ENCODE assay signal across 1 cellular context in the genomic region with DNA sequence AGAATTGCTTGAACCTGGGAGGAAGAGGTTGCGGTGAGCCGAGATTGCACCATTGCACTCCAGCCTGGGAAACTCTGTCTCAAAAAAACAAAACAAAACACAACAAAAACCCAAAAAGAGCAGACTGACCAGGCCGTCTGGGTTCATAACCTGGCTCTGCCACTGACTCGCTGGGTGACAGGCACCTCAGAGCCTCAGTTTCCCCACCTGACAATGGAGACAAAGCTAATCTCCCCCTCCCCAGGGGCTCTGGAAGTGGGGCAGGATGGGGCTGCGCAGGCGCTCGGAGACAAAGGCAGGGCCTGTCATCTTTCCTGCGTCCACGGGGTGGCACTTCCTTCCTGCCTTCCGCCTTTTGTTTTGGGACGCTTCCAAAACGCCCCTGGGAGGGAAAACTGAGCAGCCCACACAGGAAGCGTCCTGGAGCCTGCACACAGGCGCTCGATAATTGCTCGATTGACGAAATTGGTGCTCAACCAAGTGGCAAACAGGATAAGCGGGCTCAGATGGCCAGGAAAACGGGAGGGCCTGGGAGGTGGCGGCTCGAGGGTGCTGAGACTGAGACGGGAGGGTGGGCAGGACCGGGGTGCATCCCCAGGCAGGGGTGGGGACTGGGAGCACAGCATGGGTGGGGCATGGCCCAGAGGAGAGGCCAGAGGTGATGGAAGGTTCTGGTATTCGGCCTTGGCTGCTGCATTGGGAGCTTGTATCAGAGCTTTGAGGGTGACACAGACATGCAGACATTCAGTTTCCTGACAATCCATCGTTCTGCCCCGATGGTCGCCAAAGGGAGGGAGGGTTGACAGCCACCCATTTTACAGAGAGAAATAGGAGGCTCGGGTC.
A peak's percentile ranks its signal among the peaks of the same experiment; 100 is the strongest.
TF ChIP-seq lines count a peak whose summit lies in the region.

No MANE protein-coding gene starts in this region.

TF ChIP-seq in K562, 482 proteins besides CTCF, POLR2A, EP300 and RAD21 (continued from another document):
- TF ChIP-seq, protein P1, sequence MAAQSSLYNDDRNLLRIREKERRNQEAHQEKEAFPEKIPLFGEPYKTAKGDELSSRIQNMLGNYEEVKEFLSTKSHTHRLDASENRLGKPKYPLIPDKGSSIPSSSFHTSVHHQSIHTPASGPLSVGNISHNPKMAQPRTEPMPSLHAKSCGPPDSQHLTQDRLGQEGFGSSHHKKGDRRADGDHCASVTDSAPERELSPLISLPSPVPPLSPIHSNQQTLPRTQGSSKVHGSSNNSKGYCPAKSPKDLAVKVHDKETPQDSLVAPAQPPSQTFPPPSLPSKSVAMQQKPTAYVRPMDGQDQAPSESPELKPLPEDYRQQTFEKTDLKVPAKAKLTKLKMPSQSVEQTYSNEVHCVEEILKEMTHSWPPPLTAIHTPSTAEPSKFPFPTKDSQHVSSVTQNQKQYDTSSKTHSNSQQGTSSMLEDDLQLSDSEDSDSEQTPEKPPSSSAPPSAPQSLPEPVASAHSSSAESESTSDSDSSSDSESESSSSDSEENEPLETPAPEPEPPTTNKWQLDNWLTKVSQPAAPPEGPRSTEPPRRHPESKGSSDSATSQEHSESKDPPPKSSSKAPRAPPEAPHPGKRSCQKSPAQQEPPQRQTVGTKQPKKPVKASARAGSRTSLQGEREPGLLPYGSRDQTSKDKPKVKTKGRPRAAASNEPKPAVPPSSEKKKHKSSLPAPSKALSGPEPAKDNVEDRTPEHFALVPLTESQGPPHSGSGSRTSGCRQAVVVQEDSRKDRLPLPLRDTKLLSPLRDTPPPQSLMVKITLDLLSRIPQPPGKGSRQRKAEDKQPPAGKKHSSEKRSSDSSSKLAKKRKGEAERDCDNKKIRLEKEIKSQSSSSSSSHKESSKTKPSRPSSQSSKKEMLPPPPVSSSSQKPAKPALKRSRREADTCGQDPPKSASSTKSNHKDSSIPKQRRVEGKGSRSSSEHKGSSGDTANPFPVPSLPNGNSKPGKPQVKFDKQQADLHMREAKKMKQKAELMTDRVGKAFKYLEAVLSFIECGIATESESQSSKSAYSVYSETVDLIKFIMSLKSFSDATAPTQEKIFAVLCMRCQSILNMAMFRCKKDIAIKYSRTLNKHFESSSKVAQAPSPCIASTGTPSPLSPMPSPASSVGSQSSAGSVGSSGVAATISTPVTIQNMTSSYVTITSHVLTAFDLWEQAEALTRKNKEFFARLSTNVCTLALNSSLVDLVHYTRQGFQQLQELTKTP (IDR thresholded peaks at IDR 0.05; ENCODE audit: low read depth in 1 of 2, partially characterized antibody in 2 of 2), result peak in 1 of 2 experiments; percentile 22
- peak; percentile 49 for TF ChIP-seq SMAD1 (IDR thresholded peaks at IDR 0.05; ENCODE audit: low read depth, low read length, partially characterized antibody)
- no peak for TF ChIP-seq ZNF311 (CRISPR knock-in tag; IDR thresholded peaks at IDR 0.05)
- peak; percentile 88 for TF ChIP-seq ETV1 (tag; conservative IDR thresholded peaks at IDR 0.05; ENCODE audit: low read depth)
- TF ChIP-seq, protein P2, sequence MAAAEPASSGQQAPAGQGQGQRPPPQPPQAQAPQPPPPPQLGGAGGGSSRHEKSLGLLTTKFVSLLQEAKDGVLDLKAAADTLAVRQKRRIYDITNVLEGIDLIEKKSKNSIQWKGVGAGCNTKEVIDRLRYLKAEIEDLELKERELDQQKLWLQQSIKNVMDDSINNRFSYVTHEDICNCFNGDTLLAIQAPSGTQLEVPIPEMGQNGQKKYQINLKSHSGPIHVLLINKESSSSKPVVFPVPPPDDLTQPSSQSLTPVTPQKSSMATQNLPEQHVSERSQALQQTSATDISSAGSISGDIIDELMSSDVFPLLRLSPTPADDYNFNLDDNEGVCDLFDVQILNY (CRISPR knock-in tag; IDR thresholded peaks at IDR 0.05), result no peak
- no peak for TF ChIP-seq DMBX1 (CRISPR knock-in tag; IDR thresholded peaks at IDR 0.05; ENCODE audit: borderline replicate concordance)
- TF ChIP-seq, protein P3, sequence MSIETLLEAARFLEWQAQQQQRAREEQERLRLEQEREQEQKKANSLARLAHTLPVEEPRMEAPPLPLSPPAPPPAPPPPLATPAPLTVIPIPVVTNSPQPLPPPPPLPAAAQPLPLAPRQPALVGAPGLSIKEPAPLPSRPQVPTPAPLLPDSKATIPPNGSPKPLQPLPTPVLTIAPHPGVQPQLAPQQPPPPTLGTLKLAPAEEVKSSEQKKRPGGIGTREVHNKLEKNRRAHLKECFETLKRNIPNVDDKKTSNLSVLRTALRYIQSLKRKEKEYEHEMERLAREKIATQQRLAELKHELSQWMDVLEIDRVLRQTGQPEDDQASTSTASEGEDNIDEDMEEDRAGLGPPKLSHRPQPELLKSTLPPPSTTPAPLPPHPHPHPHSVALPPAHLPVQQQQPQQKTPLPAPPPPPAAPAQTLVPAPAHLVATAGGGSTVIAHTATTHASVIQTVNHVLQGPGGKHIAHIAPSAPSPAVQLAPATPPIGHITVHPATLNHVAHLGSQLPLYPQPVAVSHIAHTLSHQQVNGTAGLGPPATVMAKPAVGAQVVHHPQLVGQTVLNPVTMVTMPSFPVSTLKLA (conservative IDR thresholded peaks at IDR 0.05), result peak in 1 of 2 experiments; percentile 46; a peak in 2 of 4 replicates
- peak; percentile 94 to 95 for TF ChIP-seq NRF1 (conservative IDR thresholded peaks at IDR 0.05 in 1 of 2, IDR thresholded peaks at IDR 0.05 in 1 of 2)
- TF ChIP-seq, protein P4, sequence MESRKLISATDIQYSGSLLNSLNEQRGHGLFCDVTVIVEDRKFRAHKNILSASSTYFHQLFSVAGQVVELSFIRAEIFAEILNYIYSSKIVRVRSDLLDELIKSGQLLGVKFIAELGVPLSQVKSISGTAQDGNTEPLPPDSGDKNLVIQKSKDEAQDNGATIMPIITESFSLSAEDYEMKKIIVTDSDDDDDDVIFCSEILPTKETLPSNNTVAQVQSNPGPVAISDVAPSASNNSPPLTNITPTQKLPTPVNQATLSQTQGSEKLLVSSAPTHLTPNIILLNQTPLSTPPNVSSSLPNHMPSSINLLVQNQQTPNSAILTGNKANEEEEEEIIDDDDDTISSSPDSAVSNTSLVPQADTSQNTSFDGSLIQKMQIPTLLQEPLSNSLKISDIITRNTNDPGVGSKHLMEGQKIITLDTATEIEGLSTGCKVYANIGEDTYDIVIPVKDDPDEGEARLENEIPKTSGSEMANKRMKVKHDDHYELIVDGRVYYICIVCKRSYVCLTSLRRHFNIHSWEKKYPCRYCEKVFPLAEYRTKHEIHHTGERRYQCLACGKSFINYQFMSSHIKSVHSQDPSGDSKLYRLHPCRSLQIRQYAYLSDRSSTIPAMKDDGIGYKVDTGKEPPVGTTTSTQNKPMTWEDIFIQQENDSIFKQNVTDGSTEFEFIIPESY (CRISPR knock-in tag; IDR thresholded peaks at IDR 0.05), result peak; percentile 78
- TF ChIP-seq ARID2 (IDR thresholded peaks at IDR 0.05), result peak; percentile 76
- TF ChIP-seq FOXK1 (CRISPR knock-in tag; IDR thresholded peaks at IDR 0.05; ENCODE audit: borderline replicate concordance), result no peak
- TF ChIP-seq CXXC5 (CRISPR knock-in tag; IDR thresholded peaks at IDR 0.05), result peak; percentile 57; the same call in 1 of the 2 replicates
- no peak for TF ChIP-seq ETS2 (tag; IDR thresholded peaks at IDR 0.05; ENCODE audit: borderline replicate concordance, poor library complexity, severe bottlenecking)
- TF ChIP-seq, protein P5, sequence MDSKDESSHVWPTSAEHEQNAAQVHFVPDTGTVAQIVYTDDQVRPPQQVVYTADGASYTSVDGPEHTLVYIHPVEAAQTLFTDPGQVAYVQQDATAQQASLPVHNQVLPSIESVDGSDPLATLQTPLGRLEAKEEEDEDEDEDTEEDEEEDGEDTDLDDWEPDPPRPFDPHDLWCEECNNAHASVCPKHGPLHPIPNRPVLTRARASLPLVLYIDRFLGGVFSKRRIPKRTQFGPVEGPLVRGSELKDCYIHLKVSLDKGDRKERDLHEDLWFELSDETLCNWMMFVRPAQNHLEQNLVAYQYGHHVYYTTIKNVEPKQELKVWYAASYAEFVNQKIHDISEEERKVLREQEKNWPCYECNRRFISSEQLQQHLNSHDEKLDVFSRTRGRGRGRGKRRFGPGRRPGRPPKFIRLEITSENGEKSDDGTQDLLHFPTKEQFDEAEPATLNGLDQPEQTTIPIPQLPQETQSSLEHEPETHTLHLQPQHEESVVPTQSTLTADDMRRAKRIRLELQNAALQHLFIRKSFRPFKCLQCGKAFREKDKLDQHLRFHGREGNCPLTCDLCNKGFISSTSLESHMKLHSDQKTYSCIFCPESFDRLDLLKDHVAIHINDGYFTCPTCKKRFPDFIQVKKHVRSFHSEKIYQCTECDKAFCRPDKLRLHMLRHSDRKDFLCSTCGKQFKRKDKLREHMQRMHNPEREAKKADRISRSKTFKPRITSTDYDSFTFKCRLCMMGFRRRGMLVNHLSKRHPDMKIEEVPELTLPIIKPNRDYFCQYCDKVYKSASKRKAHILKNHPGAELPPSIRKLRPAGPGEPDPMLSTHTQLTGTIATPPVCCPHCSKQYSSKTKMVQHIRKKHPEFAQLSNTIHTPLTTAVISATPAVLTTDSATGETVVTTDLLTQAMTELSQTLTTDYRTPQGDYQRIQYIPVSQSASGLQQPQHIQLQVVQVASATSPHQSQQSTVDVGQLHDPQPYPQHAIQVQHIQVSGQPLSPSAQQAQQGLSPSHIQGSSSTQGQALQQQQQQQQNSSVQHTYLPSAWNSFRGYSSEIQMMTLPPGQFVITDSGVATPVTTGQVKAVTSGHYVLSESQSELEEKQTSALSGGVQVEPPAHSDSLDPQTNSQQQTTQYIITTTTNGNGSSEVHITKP (IDR thresholded peaks at IDR 0.05; ENCODE audit: partially characterized antibody), result peak; percentile 98
- TF ChIP-seq, protein P6, sequence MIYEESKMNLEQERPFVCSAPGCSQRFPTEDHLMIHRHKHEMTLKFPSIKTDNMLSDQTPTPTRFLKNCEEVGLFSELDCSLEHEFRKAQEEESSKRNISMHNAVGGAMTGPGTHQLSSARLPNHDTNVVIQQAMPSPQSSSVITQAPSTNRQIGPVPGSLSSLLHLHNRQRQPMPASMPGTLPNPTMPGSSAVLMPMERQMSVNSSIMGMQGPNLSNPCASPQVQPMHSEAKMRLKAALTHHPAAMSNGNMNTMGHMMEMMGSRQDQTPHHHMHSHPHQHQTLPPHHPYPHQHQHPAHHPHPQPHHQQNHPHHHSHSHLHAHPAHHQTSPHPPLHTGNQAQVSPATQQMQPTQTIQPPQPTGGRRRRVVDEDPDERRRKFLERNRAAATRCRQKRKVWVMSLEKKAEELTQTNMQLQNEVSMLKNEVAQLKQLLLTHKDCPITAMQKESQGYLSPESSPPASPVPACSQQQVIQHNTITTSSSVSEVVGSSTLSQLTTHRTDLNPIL (CRISPR knock-in tag; IDR thresholded peaks at IDR 0.05), result no peak
- no peak for TF ChIP-seq KLF16 (IDR thresholded peaks at IDR 0.05)
- TF ChIP-seq PCBP2 (IDR thresholded peaks at IDR 0.05; ENCODE audit: low read depth, low read length, poor library complexity, severe bottlenecking), result no peak
- TF ChIP-seq CBX3 (IDR thresholded peaks at IDR 0.05; ENCODE audit: borderline replicate concordance in 1 of 2, low read length in 2 of 2), result peak in 1 of 2 experiments; percentile 65; a peak in 1 of 3 replicates
- no peak for TF ChIP-seq ZNF239 (CRISPR knock-in tag; IDR thresholded peaks at IDR 0.05)
- no peak for TF ChIP-seq MAFF (IDR thresholded peaks at IDR 0.05; ENCODE audit: low read length)
- TF ChIP-seq KAT7 (CRISPR knock-in tag; IDR thresholded peaks at IDR 0.05; ENCODE audit: borderline replicate concordance), result no peak
- TF ChIP-seq ZNF316 (IDR thresholded peaks at IDR 0.05), result 0 out of 2 replicates have a peak, but pooled peaks have one; percentile 2
- TF ChIP-seq RB1 (IDR thresholded peaks at IDR 0.05; ENCODE audit: low read depth), result peak; percentile 68; the same call in 1 of the 2 replicates
TF ChIP-seq in K562: peak in this region for 73.
